In the genomic region with DNA sequence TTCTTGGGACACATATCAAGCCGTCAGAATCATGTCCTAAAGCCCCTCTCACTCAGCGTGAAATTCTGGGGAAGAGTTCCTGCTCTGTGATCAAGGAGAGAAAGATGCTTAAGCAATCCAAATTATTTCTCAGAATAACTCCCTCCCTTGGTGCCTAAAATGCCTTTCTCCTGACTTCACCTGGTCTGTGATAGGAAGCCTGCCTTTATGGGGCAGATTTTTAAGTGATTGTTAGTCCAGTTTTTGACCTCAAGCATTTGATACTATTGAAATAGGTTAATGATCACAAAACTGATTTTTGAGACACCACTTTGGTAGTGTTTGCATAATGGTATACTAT, we compare ENCODE assay signal across 1 cellular context.
TF ChIP-seq lines count a peak whose summit lies in the region.

No MANE protein-coding gene starts in this region.

TF ChIP-seq in GM23338, 12 proteins besides CTCF, POLR2A, EP300 and RAD21:
- TF ChIP-seq NANOG (IDR thresholded peaks at IDR 0.05; ENCODE audit: borderline replicate concordance): no peak
- TF ChIP-seq ZNF331 (CRISPR knock-in tag; IDR thresholded peaks at IDR 0.05; ENCODE audit: low read depth): no peak
- no peak for TF ChIP-seq CREB1 (CRISPR knock-in tag; IDR thresholded peaks at IDR 0.05; ENCODE audit: low read depth)
- TF ChIP-seq EZH2phosphoT487 (IDR thresholded peaks at IDR 0.05; ENCODE audit: unreplicated experiment): no peak
- no peak for TF ChIP-seq STAT1 (IDR thresholded peaks at IDR 0.05; ENCODE audit: unreplicated experiment)
- no peak for TF ChIP-seq EZH2 (IDR thresholded peaks at IDR 0.05; ENCODE audit: low read depth, unreplicated experiment)
- no peak for TF ChIP-seq JUNB (IDR thresholded peaks at IDR 0.05; ENCODE audit: unreplicated experiment)
- TF ChIP-seq, protein P1, sequence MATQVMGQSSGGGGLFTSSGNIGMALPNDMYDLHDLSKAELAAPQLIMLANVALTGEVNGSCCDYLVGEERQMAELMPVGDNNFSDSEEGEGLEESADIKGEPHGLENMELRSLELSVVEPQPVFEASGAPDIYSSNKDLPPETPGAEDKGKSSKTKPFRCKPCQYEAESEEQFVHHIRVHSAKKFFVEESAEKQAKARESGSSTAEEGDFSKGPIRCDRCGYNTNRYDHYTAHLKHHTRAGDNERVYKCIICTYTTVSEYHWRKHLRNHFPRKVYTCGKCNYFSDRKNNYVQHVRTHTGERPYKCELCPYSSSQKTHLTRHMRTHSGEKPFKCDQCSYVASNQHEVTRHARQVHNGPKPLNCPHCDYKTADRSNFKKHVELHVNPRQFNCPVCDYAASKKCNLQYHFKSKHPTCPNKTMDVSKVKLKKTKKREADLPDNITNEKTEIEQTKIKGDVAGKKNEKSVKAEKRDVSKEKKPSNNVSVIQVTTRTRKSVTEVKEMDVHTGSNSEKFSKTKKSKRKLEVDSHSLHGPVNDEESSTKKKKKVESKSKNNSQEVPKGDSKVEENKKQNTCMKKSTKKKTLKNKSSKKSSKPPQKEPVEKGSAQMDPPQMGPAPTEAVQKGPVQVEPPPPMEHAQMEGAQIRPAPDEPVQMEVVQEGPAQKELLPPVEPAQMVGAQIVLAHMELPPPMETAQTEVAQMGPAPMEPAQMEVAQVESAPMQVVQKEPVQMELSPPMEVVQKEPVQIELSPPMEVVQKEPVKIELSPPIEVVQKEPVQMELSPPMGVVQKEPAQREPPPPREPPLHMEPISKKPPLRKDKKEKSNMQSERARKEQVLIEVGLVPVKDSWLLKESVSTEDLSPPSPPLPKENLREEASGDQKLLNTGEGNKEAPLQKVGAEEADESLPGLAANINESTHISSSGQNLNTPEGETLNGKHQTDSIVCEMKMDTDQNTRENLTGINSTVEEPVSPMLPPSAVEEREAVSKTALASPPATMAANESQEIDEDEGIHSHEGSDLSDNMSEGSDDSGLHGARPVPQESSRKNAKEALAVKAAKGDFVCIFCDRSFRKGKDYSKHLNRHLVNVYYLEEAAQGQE (IDR thresholded peaks at IDR 0.05; ENCODE audit: unreplicated experiment): no peak
- no peak for TF ChIP-seq POLR2AphosphoS5 (IDR thresholded peaks at IDR 0.05; ENCODE audit: low read depth)
- no peak for TF ChIP-seq ZNF114 (CRISPR knock-in tag; IDR thresholded peaks at IDR 0.05)
- TF ChIP-seq, protein P2, sequence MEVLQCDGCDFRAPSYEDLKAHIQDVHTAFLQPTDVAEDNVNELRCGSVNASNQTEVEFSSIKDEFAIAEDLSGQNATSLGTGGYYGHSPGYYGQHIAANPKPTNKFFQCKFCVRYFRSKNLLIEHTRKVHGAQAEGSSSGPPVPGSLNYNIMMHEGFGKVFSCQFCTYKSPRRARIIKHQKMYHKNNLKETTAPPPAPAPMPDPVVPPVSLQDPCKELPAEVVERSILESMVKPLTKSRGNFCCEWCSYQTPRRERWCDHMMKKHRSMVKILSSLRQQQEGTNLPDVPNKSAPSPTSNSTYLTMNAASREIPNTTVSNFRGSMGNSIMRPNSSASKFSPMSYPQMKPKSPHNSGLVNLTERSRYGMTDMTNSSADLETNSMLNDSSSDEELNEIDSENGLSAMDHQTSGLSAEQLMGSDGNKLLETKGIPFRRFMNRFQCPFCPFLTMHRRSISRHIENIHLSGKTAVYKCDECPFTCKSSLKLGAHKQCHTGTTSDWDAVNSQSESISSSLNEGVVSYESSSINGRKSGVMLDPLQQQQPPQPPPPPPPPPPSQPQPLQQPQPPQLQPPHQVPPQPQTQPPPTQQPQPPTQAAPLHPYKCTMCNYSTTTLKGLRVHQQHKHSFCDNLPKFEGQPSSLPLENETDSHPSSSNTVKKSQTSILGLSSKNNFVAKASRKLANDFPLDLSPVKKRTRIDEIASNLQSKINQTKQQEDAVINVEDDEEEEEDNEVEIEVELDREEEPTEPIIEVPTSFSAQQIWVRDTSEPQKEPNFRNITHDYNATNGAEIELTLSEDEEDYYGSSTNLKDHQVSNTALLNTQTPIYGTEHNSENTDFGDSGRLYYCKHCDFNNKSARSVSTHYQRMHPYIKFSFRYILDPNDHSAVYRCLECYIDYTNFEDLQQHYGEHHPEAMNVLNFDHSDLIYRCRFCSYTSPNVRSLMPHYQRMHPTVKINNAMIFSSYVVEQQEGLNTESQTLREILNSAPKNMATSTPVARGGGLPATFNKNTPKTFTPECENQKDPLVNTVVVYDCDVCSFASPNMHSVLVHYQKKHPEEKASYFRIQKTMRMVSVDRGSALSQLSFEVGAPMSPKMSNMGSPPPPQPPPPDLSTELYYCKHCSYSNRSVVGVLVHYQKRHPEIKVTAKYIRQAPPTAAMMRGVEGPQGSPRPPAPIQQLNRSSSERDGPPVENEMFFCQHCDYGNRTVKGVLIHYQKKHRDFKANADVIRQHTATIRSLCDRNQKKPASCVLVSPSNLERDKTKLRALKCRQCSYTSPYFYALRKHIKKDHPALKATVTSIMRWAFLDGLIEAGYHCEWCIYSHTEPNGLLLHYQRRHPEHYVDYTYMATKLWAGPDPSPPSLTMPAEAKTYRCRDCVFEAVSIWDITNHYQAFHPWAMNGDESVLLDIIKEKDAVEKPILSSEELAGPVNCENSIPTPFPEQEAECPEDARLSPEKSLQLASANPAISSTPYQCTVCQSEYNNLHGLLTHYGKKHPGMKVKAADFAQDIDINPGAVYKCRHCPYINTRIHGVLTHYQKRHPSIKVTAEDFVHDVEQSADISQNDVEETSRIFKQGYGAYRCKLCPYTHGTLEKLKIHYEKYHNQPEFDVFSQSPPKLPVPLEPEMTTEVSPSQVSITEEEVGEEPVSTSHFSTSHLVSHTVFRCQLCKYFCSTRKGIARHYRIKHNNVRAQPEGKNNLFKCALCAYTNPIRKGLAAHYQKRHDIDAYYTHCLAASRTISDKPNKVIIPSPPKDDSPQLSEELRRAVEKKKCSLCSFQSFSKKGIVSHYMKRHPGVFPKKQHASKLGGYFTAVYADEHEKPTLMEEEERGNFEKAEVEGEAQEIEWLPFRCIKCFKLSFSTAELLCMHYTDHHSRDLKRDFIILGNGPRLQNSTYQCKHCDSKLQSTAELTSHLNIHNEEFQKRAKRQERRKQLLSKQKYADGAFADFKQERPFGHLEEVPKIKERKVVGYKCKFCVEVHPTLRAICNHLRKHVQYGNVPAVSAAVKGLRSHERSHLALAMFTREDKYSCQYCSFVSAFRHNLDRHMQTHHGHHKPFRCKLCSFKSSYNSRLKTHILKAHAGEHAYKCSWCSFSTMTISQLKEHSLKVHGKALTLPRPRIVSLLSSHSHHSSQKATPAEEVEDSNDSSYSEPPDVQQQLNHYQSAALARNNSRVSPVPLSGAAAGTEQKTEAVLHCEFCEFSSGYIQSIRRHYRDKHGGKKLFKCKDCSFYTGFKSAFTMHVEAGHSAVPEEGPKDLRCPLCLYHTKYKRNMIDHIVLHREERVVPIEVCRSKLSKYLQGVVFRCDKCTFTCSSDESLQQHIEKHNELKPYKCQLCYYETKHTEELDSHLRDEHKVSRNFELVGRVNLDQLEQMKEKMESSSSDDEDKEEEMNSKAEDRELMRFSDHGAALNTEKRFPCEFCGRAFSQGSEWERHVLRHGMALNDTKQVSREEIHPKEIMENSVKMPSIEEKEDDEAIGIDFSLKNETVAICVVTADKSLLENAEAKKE (CRISPR knock-in tag; IDR thresholded peaks at IDR 0.05): no peak
- TF ChIP-seq, protein P3, sequence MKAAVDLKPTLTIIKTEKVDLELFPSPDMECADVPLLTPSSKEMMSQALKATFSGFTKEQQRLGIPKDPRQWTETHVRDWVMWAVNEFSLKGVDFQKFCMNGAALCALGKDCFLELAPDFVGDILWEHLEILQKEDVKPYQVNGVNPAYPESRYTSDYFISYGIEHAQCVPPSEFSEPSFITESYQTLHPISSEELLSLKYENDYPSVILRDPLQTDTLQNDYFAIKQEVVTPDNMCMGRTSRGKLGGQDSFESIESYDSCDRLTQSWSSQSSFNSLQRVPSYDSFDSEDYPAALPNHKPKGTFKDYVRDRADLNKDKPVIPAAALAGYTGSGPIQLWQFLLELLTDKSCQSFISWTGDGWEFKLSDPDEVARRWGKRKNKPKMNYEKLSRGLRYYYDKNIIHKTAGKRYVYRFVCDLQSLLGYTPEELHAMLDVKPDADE (IDR thresholded peaks at IDR 0.05): no peak
